ENCODE assay signal across 10 cellular contexts in the genomic region with DNA sequence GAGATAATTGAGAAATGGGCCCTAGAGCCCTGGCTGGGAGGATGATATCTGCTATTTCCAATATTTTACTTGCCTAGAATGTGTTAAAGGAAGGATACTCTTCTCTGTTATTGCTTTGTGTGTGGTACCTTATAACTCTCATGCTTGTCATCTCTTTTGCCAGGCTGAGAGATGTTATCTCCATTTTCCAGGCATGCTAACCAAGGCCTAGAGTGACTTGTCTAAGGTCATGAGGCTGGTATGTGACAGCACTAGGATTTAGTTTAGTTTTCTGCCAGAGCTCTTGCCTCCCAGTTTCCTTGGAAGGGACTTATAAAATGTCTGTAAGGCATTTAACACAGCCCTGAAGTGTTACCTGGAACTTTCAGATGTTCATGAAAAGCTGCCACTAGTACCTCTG. TPM values are rescaled to one million over a fixed set of nuclear protein-coding genes. Genes with fewer than 3 reads are reported as not detected.
A peak's percentile ranks its signal among the peaks of the same experiment; 100 is the strongest.
DNase-seq lines count a peak whose midpoint lies in the region; ATAC-seq, FAIRE-seq and TF ChIP-seq lines count a peak whose summit lies in the region.
"Had no signal": no experiment of that assay in that cellular context is flagged by ENCODE, and none has a peak within 500 bp of the region (broad histone marks: within the 10 kb centered on the region; RNA-seq: fewer than 3 reads in every experiment).

No MANE protein-coding gene starts in this region.

- intact Hi-C loops in HCT116 (cut with micrococcal nuclease) (no loop called here), activated B cell treated with CpG ODN at 0.5 μM for 24 hours (cut with micrococcal nuclease) (loop anchor here (10.0 kb wide), 1 partner anchor 982 kb away; a partner anchor contains a TSS), spleen (cut with DNase I; ENCODE audit: low total_unique reads) (loop anchor here (10.0 kb wide), 1 partner anchor 72 kb away; a partner anchor contains a TSS)

- CTCF ChIA-PET in HCT116 (lab: Charles Lee) = interaction anchor here (0.6 to 1.3 kb wide), 3 partner anchors 20 to 277 kb away, joined by 3 to 4 read pairs (median 3); no protein-coding TSS in a partner anchor
- CTCF ChIA-PET in activated B cell treated with CpG ODN at 0.5 μM for 24 hours (lab: Charles Lee) = interaction anchor here (0.5 to 10.6 kb wide), 5 partner anchors 11 to 587 kb away, joined by 3 to 136 read pairs (median 3); a partner anchor contains a TSS

- no peaks in the 10 kb centered on the region for H3K9me3 ChIP-seq in HCT116 (ENCODE audit: control insufficient read depth in 1 of 2, insufficient read depth in 1 of 2, low read depth in 1 of 2, low read length in 2 of 2)
- no peaks in the 10 kb centered on the region for H3K9me3 ChIP-seq in gastroesophageal sphincter
- no peaks in the 10 kb centered on the region for H3K9me3 ChIP-seq in spleen
- H3K9me3 ChIP-seq: mucosa of descending colon had no signal

- peak overlapping the region; percentile 92 for H3K4me2 ChIP-seq in HCT116 (ENCODE audit: low read length)

- TF ChIP-seq EP300 in gastroesophageal sphincter (IDR thresholded peaks at IDR 0.05) = no peak

- H3K79me2 ChIP-seq in HCT116 (ENCODE audit: insufficient read depth, low read length) = peaks cover 63% of the 10 kb centered on the region

- RAD21 ChIA-PET in HCT116 (lab: Charles Lee; ENCODE audit: low non-redundant PET in 1 of 2, low total read pairs in 2 of 2, uncharacterized antibody in 2 of 2, unreplicated experiment in 2 of 2) = no interaction called here

- H2AFZ ChIP-seq in HCT116 (ENCODE audit: low read depth, low read length, poor library complexity, severe bottlenecking) = no peak overlapping the region

- H3K4me1 ChIP-seq in HCT116 (ENCODE audit: control insufficient read depth in 1 of 2, insufficient read depth in 2 of 2, low read length in 2 of 2) (peaks cover 9 to 36% of the 10 kb centered on the region in 2 experiments; a peak in 3 of 4 replicates), gastroesophageal sphincter (peaks cover 0 to 77% (median 28%) of the 10 kb centered on the region in 3 donors), spleen (peaks cover 21 to 76% (median 53%) of the 10 kb centered on the region in 6 donors)

- peak overlapping the region; percentile 99 for H3K9ac ChIP-seq in HCT116 (ENCODE audit: low read length)

- TF ChIP-seq CTCF in HCT116 (IDR thresholded peaks at IDR 0.05 in 2 of 3, conservative IDR thresholded peaks at IDR 0.05 in 1 of 3; ENCODE audit: borderline replicate concordance in 1 of 3, insufficient read depth in 1 of 3, low read depth in 2 of 3, low read length in 2 of 3) (no peak), activated B cell treated with CpG ODN at 0.5 μM for 24 hours (IDR thresholded peaks at IDR 0.05) (no peak), gastroesophageal sphincter (IDR thresholded peaks at IDR 0.05) (no peak), spleen (IDR thresholded peaks at IDR 0.05 in 8 of 11, conservative IDR thresholded peaks at IDR 0.05 in 3 of 11) (no peak)

- POLR2A ChIA-PET in HCT116 (lab: Charles Lee) = interaction anchor here (1.2 kb wide), 1 partner anchor 152 kb away, joined by 3 read pairs; no protein-coding TSS in a partner anchor
- POLR2A ChIA-PET in activated B cell treated with CpG ODN at 0.5 μM for 24 hours (lab: Charles Lee) = interaction anchor here (0.6 to 4.5 kb wide), 7 partner anchors 11 to 407 kb away, joined by 3 to 37 read pairs (median 5); a partner anchor contains a TSS

- no peak for TF ChIP-seq POLR2A in HCT116 (IDR thresholded peaks at IDR 0.05; ENCODE audit: borderline replicate concordance, extremely low read depth, insufficient read depth, insufficient read length)
- no peak for TF ChIP-seq POLR2A in gastroesophageal sphincter (IDR thresholded peaks at IDR 0.05)
- no peak for TF ChIP-seq POLR2A in spleen (IDR thresholded peaks at IDR 0.05)
- no peak for TF ChIP-seq POLR2A in GM12892 (IDR thresholded peaks at IDR 0.05; ENCODE audit: low read depth, low read length)

- H4K20me1 ChIP-seq in HCT116 (ENCODE audit: insufficient read depth) = peaks cover 6% of the 10 kb centered on the region; the same call in 1 of the 2 replicates

- H3K36me3 ChIP-seq in HCT116 (ENCODE audit: control insufficient read depth in 1 of 2, insufficient read depth in 2 of 2, low read length in 2 of 2) (peaks cover under 1 to 26% of the 10 kb centered on the region in 2 experiments; a peak in 3 of 4 replicates), gastroesophageal sphincter (peaks cover 0 to 34% of the 10 kb centered on the region in 2 donors), spleen (peaks cover 0 to 48% (median 36%) of the 10 kb centered on the region in 6 donors)

- no peak for DNase-seq in HCT116 (ENCODE audit: low read depth, low spot score)
- DNase-seq in activated B cell treated with CpG ODN at 0.5 μM for 24 hours = no peak
- DNase-seq in spleen = no peak
- DNase-seq in GM12892 (ENCODE audit: insufficient read length) = no peak

- peak overlapping the region; percentile 86 for H3K27ac Mint-ChIP-seq in activated B cell treated with CpG ODN at 0.5 μM for 24 hours

- ATAC-seq in HCT116 (no peak), activated B cell treated with CpG ODN at 0.5 μM for 24 hours (ENCODE audit: low read depth) (no peak), gastroesophageal sphincter (no peak), GM21360 (IDR thresholded peaks at IDR 0.05; ENCODE audit: unreplicated experiment) (no peak), GM21390 (IDR thresholded peaks at IDR 0.05; ENCODE audit: unreplicated experiment) (no peak), GM19351 (IDR thresholded peaks at IDR 0.05; ENCODE audit: unreplicated experiment) (no peak)

- no peak for TF ChIP-seq RAD21 in HCT116 (IDR thresholded peaks at IDR 0.05; ENCODE audit: low read depth)

- H3K9me3 Mint-ChIP-seq in activated B cell treated with CpG ODN at 0.5 μM for 24 hours = no peaks in the 10 kb centered on the region

- H3K4me1 Mint-ChIP-seq in activated B cell treated with CpG ODN at 0.5 μM for 24 hours = peaks cover 43% of the 10 kb centered on the region

- peak overlapping the region; percentile 89 for H3K4me3 Mint-ChIP-seq in activated B cell treated with CpG ODN at 0.5 μM for 24 hours

- no peaks in the 10 kb centered on the region for H3K27me3 Mint-ChIP-seq in activated B cell treated with CpG ODN at 0.5 μM for 24 hours

- peak overlapping the region; percentile 99 for H3K4me3 ChIP-seq in HCT116 (replicated peaks in 1 of 2; ENCODE audit: low read depth in 1 of 2, low read length in 2 of 2)
- H3K4me3 ChIP-seq in gastroesophageal sphincter = peak overlapping the region in 1 of 2 donors; percentile 99
- peak overlapping the region; percentile 68 to 98 (median 87) for H3K4me3 ChIP-seq in spleen

- H3K27me3 ChIP-seq in HCT116 (ENCODE audit: insufficient read depth, low read length) = no peaks in the 10 kb centered on the region
- H3K27me3 ChIP-seq in gastroesophageal sphincter = no peaks in the 10 kb centered on the region
- no peaks in the 10 kb centered on the region for H3K27me3 ChIP-seq in spleen (replicated peaks in 1 of 7)

- H3K9me2 ChIP-seq in HCT116 (ENCODE audit: insufficient read depth) = no peaks in the 10 kb centered on the region

- TSS peak; percentile 52 for BruUV-seq in HCT116 (replicated peaks; lab: Mats Ljungman, UMichigan)

- peaks cover 39% of the 10 kb centered on the region for H3K36me3 Mint-ChIP-seq in activated B cell treated with CpG ODN at 0.5 μM for 24 hours (ENCODE audit: low read depth)

- H3K27ac ChIP-seq in HCT116 (ENCODE audit: low read depth, low read length) = no peak overlapping the region
- peak overlapping the region in 3 of 4 donors; percentile 97 to 100 (median 99) for H3K27ac ChIP-seq in gastroesophageal sphincter
- peak overlapping the region in 7 of 8 donors; percentile 95 to 99 (median 98) for H3K27ac ChIP-seq in spleen

- FAIRE-seq in GM12892 (lab: Jason Lieb, UNC) = no peak
- FAIRE-seq: TTC549 had no signal

TF ChIP-seq in HCT116, 20 proteins besides CTCF, POLR2A, EP300 and RAD21:
- TF ChIP-seq ZNF274 (IDR thresholded peaks at IDR 0.05; ENCODE audit: low read depth, low read length) = no peak
- no peak for TF ChIP-seq SIN3A (IDR thresholded peaks at IDR 0.05; ENCODE audit: low read depth)
- no peak for TF ChIP-seq CBX3 (IDR thresholded peaks at IDR 0.05; ENCODE audit: low read depth)

RNA-seq across cellular contexts. Expression of a gene that starts 1.4 kb away (rescaled TPM):
- total RNA-seq in HCT116 (2021; ENCODE audit: unreplicated experiment) (79.3 TPM), activated B cell treated with CpG ODN at 0.5 μM for 24 hours (100 and 116 TPM in 2 replicates), gastroesophageal sphincter (100 to 1,000 TPM in 1 of 4 donors, 10 to 100 TPM in 3; 62.8 to 108 (median 82.5) TPM), spleen (100 to 1,000 TPM in 6 of 7 donors, 10 to 100 TPM in 1; 97.8 to 229 (median 109) TPM)
- 108 and 154 TPM in 2 replicates for polyA plus RNA-seq in HCT116 (2012)
- 100 to 1,000 TPM in 1 of 3 donors, 10 to 100 TPM in 2; 54.0 to 106 (median 93.7) TPM for polyA plus RNA-seq in spleen
- 57.7 TPM for polyA plus RNA-seq in GM12892 (2012; ENCODE audit: missing spikeins)
